Comparison of ENCODE assay signal across 20 cellular contexts in the genomic region with DNA sequence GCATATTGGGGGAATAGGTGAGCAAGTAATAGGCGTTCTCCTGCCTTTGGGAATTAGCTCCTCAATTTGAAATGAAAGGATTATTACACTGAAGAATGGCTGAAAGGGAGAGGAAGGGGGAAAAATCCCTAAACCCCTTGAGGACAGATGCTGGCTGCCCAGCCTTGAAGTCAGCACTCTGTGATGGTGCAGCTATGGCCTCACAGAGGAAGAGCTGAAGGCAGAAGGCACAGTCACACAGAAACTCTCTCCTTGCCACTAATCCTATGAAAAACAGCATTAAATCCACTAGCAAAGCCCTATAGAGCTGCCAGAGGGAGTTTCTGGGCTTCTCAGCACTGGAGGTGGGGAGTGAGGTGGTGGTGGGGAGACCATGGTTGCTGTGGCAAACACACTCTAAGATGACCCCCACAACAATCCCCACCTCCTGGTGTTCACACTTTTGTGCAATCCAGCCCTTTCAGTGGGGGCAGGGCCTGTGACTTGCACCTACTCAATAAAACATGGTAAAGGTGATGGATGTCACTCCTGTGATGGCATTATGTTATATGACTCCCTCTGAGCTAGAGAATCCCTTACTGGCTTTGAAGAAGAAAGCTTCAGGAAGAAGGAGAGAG.
DNase-seq lines count a peak whose midpoint lies in the region; ATAC-seq, FAIRE-seq and TF ChIP-seq lines count a peak whose summit lies in the region.
"Had no signal": no experiment of that assay in that cellular context is flagged by ENCODE, and none has a peak within 500 bp of the region (broad histone marks: within the 10 kb centered on the region; RNA-seq: fewer than 3 reads in every experiment).

No MANE protein-coding gene starts in this region.

- in situ Hi-C loops in GM12878 (cut with MboI) = no loop called here
- in situ Hi-C loops in GM13976 (cut with MboI; ENCODE audit: low sequenced_read_pairs, unreplicated experiment) = no loop called here

- CTCF ChIA-PET in activated naive CD4-positive, alpha-beta T cell treated with anti-CD3 and anti-CD28 coated beads for 36 hours (lab: Charles Lee) = no interaction called here
- CTCF ChIA-PET in GM12878 (lab: Yijun Ruan, JAX) = interaction anchor here (0.7 to 2.3 kb wide), 5 partner anchors 14 to 34 kb away, joined by 3 to 6 read pairs (median 5); no protein-coding TSS in a partner anchor

- peaks cover 43% of the 10 kb centered on the region for H3K4me1 Mint-ChIP-seq in activated naive CD4-positive, alpha-beta T cell treated with anti-CD3 and anti-CD28 coated beads for 36 hours (ENCODE audit: low read depth)

- H3K36me3 ChIP-seq in GM12878 (ENCODE audit: control insufficient read depth in 2 of 2, insufficient read depth in 2 of 2, low read length in 1 of 2) (peaks cover 8 to 22% of the 10 kb centered on the region in 2 experiments), thymus (ENCODE audit: control insufficient read depth, insufficient read depth) (peaks cover 19% of the 10 kb centered on the region)

- 44% methylated on average over 1 of the region's 1 CpG for WGBS in GM12878 (ENCODE audit: insufficient coverage, insufficient replicate concordance, low lambda C conversion rate, missing lambda C conversion rate)
- 99% methylated on average over 1 of the region's 1 CpG for WGBS in thymus

- H3K4me2 ChIP-seq in GM12878 (ENCODE audit: control insufficient read depth, insufficient read depth) = peak overlapping the region; percentile 43; the same call in 1 of the 2 replicates
- H3K4me2 ChIP-seq: A549 had no signal

- no peak for FAIRE-seq in GM12878 (lab: Jason Lieb, UNC)
- FAIRE-seq: A549, HTR-8/SVneo had no signal

- no peak overlapping the region for H2AFZ ChIP-seq in GM12878 (ENCODE audit: control insufficient read depth, low read depth, low read length)

- TF ChIP-seq CTCF in GM12878 (IDR thresholded peaks at IDR 0.05 in 2 of 3, conservative IDR thresholded peaks at IDR 0.05 in 1 of 3; ENCODE audit: control insufficient read depth in 2 of 3, extremely low read depth in 1 of 3, insufficient read depth in 1 of 3, low read depth in 3 of 3, low read length in 3 of 3) = no peak
- no peak for TF ChIP-seq CTCF in GM13976 (IDR thresholded peaks at IDR 0.05; ENCODE audit: borderline replicate concordance, control extremely low read depth, extremely low read depth, insufficient read depth, missing control alignments)

- POLR2A ChIA-PET in GM12878 (lab: Charles Lee) = interaction anchor here (0.8 to 2.9 kb wide), 9 partner anchors 9 to 92 kb away, joined by 3 to 14 read pairs (median 4); no protein-coding TSS in a partner anchor

- H3K4me3 Mint-ChIP-seq in activated naive CD4-positive, alpha-beta T cell treated with anti-CD3 and anti-CD28 coated beads for 36 hours = no peak overlapping the region

- no peak for TF ChIP-seq POLR2A in GM12878 (IDR thresholded peaks at IDR 0.05; ENCODE audit: low read depth, low read length)

- peaks cover 26% of the 10 kb centered on the region for H3K36me3 Mint-ChIP-seq in activated naive CD4-positive, alpha-beta T cell treated with anti-CD3 and anti-CD28 coated beads for 36 hours (ENCODE audit: low read depth)

- H3K27ac Mint-ChIP-seq in activated naive CD4-positive, alpha-beta T cell treated with anti-CD3 and anti-CD28 coated beads for 36 hours = no peak overlapping the region

- no peak for TF ChIP-seq EP300 in GM12878 (IDR thresholded peaks at IDR 0.05; ENCODE audit: borderline replicate concordance in 1 of 2, control insufficient read depth in 1 of 2, low read depth in 2 of 2, low read length in 2 of 2)

- ATAC-seq in HG02885 (IDR thresholded peaks at IDR 0.05; ENCODE audit: poor library complexity, unreplicated experiment) = peak; percentile 41
- peak; percentile 66 for ATAC-seq in GM12878
- ATAC-seq: A549, heart left ventricle had no signal

- DNase-seq in activated naive CD4-positive, alpha-beta T cell treated with anti-CD3 and anti-CD28 coated beads for 36 hours = peak; percentile 11
- DNase-seq in activated naive CD4-positive, alpha-beta T cell (lab: John Stamatoyannopoulos, UW) = no peak
- no peak for DNase-seq in GM12878 (ENCODE audit: low read depth, low spot score)
- DNase-seq in MV-4-11 (lab: John Stamatoyannopoulos, UW) = no peak
- DNase-seq in NCI-H446 treated with DMSO at 0.1 percent for 48 hours (lab: John Stamatoyannopoulos, UW) = no peak
- DNase-seq in GM13976 (ENCODE audit: low spot score) = no peak
- DNase-seq: activated CD8-positive, alpha-beta memory T cell treated with anti-CD3 and anti-CD28 coated beads for 24 hours; amniotic stem cell; cerebellar nuclear complex; DMS79 treated with DMSO at 0.1 percent for 48 hours; H7; heart left ventricle; NCI-H1417; NCI-H2171; NCI-H774; stimulated activated naive CD4-positive, alpha-beta T cell treated with Interleukin-2 at 50 U/mL for 16 hours had no signal

- no peaks in the 10 kb centered on the region for H3K9me3 Mint-ChIP-seq in activated naive CD4-positive, alpha-beta T cell treated with anti-CD3 and anti-CD28 coated beads for 36 hours

- SMC1A ChIA-PET in GM12878 (lab: Charles Lee; ENCODE audit: uncharacterized antibody, unreplicated experiment) = interaction anchor here (0.6 to 6.1 kb wide), 26 partner anchors 8 to 482 kb away, joined by 3 to 54 read pairs (median 4); no protein-coding TSS in a partner anchor

- no peak overlapping the region; the same call in 1 of the 2 replicates for H3K9ac ChIP-seq in GM12878 (ENCODE audit: control insufficient read depth, insufficient read depth, low read length)

- H3K27me3 ChIP-seq in GM12878 (replicated peaks in 1 of 2; ENCODE audit: control insufficient read depth in 2 of 2, insufficient read depth in 2 of 2, low read length in 1 of 2) (no peaks in the 10 kb centered on the region), thymus (ENCODE audit: control insufficient read depth, insufficient read depth) (no peaks in the 10 kb centered on the region)
- H3K27me3 ChIP-seq: heart left ventricle had no signal

- no peaks in the 10 kb centered on the region for H4K20me1 ChIP-seq in GM12878 (ENCODE audit: control insufficient read depth, insufficient read depth)

- H3K9me3 ChIP-seq in GM12878 (replicated peaks; ENCODE audit: control insufficient read depth, insufficient read depth, low read length) = no peaks in the 10 kb centered on the region; the same call in 2 of the 3 replicates
- H3K9me3 ChIP-seq in thymus (ENCODE audit: control insufficient read depth) = no peaks in the 10 kb centered on the region
- H3K9me3 ChIP-seq: A549, heart left ventricle had no signal

- RAD21 ChIA-PET in GM12878 (lab: Charles Lee; ENCODE audit: unreplicated experiment) = interaction anchor here (0.7 to 1.6 kb wide), 10 partner anchors 8 to 100 kb away, joined by 3 to 8 read pairs (median 4); no protein-coding TSS in a partner anchor

- no TSS peak for BruUV-seq in GM12878 (replicated peaks; lab: Mats Ljungman, UMichigan)

- H3K4me1 ChIP-seq in GM12878 (ENCODE audit: control insufficient read depth, insufficient read depth, low read length) = peaks cover 35% of the 10 kb centered on the region
- H3K4me1 ChIP-seq in thymus (ENCODE audit: control insufficient read depth, insufficient read depth, low read length) = peaks cover 11% of the 10 kb centered on the region

- H3K79me2 ChIP-seq in GM12878 (ENCODE audit: control insufficient read depth, insufficient read depth, low read length) = peaks cover 51% of the 10 kb centered on the region

- intact Hi-C loops in activated naive CD4-positive, alpha-beta T cell treated with anti-CD3 and anti-CD28 coated beads for 36 hours (cut with micrococcal nuclease) = no loop called here
- intact Hi-C loops in GM12878 (cut with micrococcal nuclease; ENCODE audit: unreplicated experiment) = no loop called here

- H3K27ac ChIP-seq in GM12878 (ENCODE audit: control insufficient read depth, insufficient read depth) (peak overlapping the region; percentile 70), thymus (ENCODE audit: low read depth) (peak overlapping the region; percentile 33)
- H3K27ac ChIP-seq: A549 had no signal

- no peak for TF ChIP-seq RAD21 in GM12878 (IDR thresholded peaks at IDR 0.05; ENCODE audit: insufficient read depth, low read depth, low read length)

- H3K4me3 ChIP-seq in GM12878 (no peak overlapping the region), thymus (ENCODE audit: low read length) (no peak overlapping the region)
- H3K4me3 ChIP-seq: A549, heart left ventricle had no signal

- H3K27me3 Mint-ChIP-seq in activated naive CD4-positive, alpha-beta T cell treated with anti-CD3 and anti-CD28 coated beads for 36 hours (ENCODE audit: low read depth) = no peaks in the 10 kb centered on the region

TF ChIP-seq in GM12878, 131 proteins besides CTCF, POLR2A, EP300 and RAD21:
- no peak for TF ChIP-seq CHD4 (IDR thresholded peaks at IDR 0.05)
- no peak for TF ChIP-seq CREB1 (IDR thresholded peaks at IDR 0.05; ENCODE audit: low read depth)
- TF ChIP-seq SUPT20H (IDR thresholded peaks at IDR 0.05; ENCODE audit: borderline replicate concordance, control insufficient read depth, low read depth, low read length) = no peak
- peak; percentile 24; the same call in 1 of the 2 replicates for TF ChIP-seq IKZF1 (conservative IDR thresholded peaks at IDR 0.05)
- TF ChIP-seq MTA3 (IDR thresholded peaks at IDR 0.05; ENCODE audit: borderline replicate concordance, low read length) = peak; percentile 47; the same call in 1 of the 2 replicates
- TF ChIP-seq POLR2AphosphoS2 (IDR thresholded peaks at IDR 0.05; ENCODE audit: low read depth, low read length) = no peak
TF ChIP-seq in GM12878: peak in this region for 2.
